10 cellular contexts compared by ENCODE assay signal in genomic region chr17:63888940-63889848, GRCh38. TPM values are rescaled to one million over a fixed set of nuclear protein-coding genes. Genes with fewer than 3 reads are reported as not detected.
DNase-seq lines count a peak whose midpoint lies in the region; TF ChIP-seq lines count a peak whose summit lies in the region.
"Not testable (repeated sequence)": the region's sequence is repeated elsewhere in the genome, so short reads cannot be mapped to it uniquely, and the experiment has no call there.
"Had no signal": no experiment of that assay in that cellular context is flagged by ENCODE, and none has a peak within 500 bp of the region (broad histone marks: within the 10 kb centered on the region; RNA-seq: fewer than 3 reads in every experiment).

No MANE protein-coding gene starts in this region.

- H3K9me2 ChIP-seq in OCI-LY1 (ENCODE audit: low read depth, low read length); hepatocyte (replicated peaks; ENCODE audit: insufficient read depth): not testable (repeated sequence)

- not testable (repeated sequence) for H3K9ac ChIP-seq in OCI-LY1 (ENCODE audit: low read length); neural progenitor cell

- H3K36me3 ChIP-seq in OCI-LY1 (ENCODE audit: insufficient read depth, low read length); hepatocyte (replicated peaks; ENCODE audit: insufficient read depth, low read depth); neural progenitor cell: not testable (repeated sequence)

- H3K27me3 Mint-ChIP-seq in activated CD4-positive, alpha-beta T cell treated with anti-CD3 and anti-CD28 coated beads, Interleukin-2, amount 10 ng/mL, durations not matched to agents 7 days and 5 days, result peaks cover 33% of the 10 kb centered on the region
- H3K27me3 Mint-ChIP-seq in neural progenitor cell (ENCODE audit: insufficient read depth, low read depth), result not testable (repeated sequence)

- not testable (repeated sequence) for H3K4me2 ChIP-seq in OCI-LY1 (ENCODE audit: low read length); hepatocyte; neural progenitor cell

- not testable (repeated sequence) for H3K27ac Mint-ChIP-seq in activated CD4-positive, alpha-beta T cell treated with anti-CD3 and anti-CD28 coated beads, Interleukin-2, amount 10 ng/mL, durations not matched to agents 7 days and 5 days
- H3K27ac Mint-ChIP-seq in neural progenitor cell, result peak overlapping the region; percentile 69

- not testable (repeated sequence) for H3F3A ChIP-seq in OCI-LY1 (ENCODE audit: insufficient read depth, low read length); neural progenitor cell (ENCODE audit: low read depth)

- H4K20me1 ChIP-seq in OCI-LY1 (ENCODE audit: insufficient read depth, low read length); hepatocyte (ENCODE audit: insufficient read depth, poor library complexity, severe bottlenecking); neural progenitor cell (ENCODE audit: low read depth): not testable (repeated sequence)

- H3K4me3 ChIP-seq in OCI-LY1 (ENCODE audit: low read depth, low read length, poor library complexity, severe bottlenecking); hepatocyte; neural progenitor cell: not testable (repeated sequence)

- CTCF ChIA-PET in activated CD4-positive, alpha-beta T cell treated with anti-CD3 and anti-CD28 coated beads, Interleukin-2, amount 10 ng/mL, durations not matched to agents 7 days and 5 days (lab: Charles Lee), result interaction anchor here (0.6 to 2.5 kb wide), 8 partner anchors 23 to 389 kb away, joined by 3 to 5 read pairs (median 3); no protein-coding TSS in a partner anchor

- not testable (repeated sequence) for H2AFZ ChIP-seq in OCI-LY1 (ENCODE audit: low read length); hepatocyte; neural progenitor cell (replicated peaks)

- not testable (repeated sequence) for H3K4me1 Mint-ChIP-seq in activated CD4-positive, alpha-beta T cell treated with anti-CD3 and anti-CD28 coated beads, Interleukin-2, amount 10 ng/mL, durations not matched to agents 7 days and 5 days; neural progenitor cell

- not testable (repeated sequence) for H3K27me3 ChIP-seq in OCI-LY1 (ENCODE audit: insufficient read depth, low read length); hepatocyte; neural progenitor cell

- DNase-seq in EH (ENCODE audit: low read depth), result peak; percentile 55
- DNase-seq in Kasumi-1 (lab: John Stamatoyannopoulos, UW), result peak; percentile 55 to 60
- peak; percentile 53 for DNase-seq in activated CD4-positive, alpha-beta T cell treated with anti-CD3 and anti-CD28 coated beads, Interleukin-2, amount 10 ng/mL, durations not matched to agents 7 days and 5 days
- DNase-seq in dermis blood vessel endothelial cell, result peak; percentile 55
- peak; percentile 48 for DNase-seq in hepatocyte (ENCODE audit: low spot score)
- DNase-seq in neural progenitor cell (ENCODE audit: low spot score), result peak; percentile 63

- H3K27ac ChIP-seq in OCI-LY1 (ENCODE audit: low read depth, low read length, poor library complexity, severe bottlenecking); hepatocyte; neural progenitor cell: not testable (repeated sequence)

- not testable (repeated sequence) for H3K36me3 Mint-ChIP-seq in activated CD4-positive, alpha-beta T cell treated with anti-CD3 and anti-CD28 coated beads, Interleukin-2, amount 10 ng/mL, durations not matched to agents 7 days and 5 days (ENCODE audit: low read depth); neural progenitor cell

- TF ChIP-seq CTCF in OCI-LY1 (IDR thresholded peaks at IDR 0.05; ENCODE audit: low read length) (peak; percentile 54), hepatocyte (IDR thresholded peaks at IDR 0.05; ENCODE audit: poor library complexity) (peak; percentile 46), neural progenitor cell (IDR thresholded peaks at IDR 0.05) (peak; percentile 52)

- POLR2A ChIA-PET in activated CD4-positive, alpha-beta T cell treated with anti-CD3 and anti-CD28 coated beads, Interleukin-2, amount 10 ng/mL, durations not matched to agents 7 days and 5 days (lab: Charles Lee), result not testable (repeated sequence)

- H3K4me1 ChIP-seq in OCI-LY1 (ENCODE audit: insufficient read depth, low read length, severe bottlenecking); hepatocyte (ENCODE audit: insufficient read depth); neural progenitor cell: not testable (repeated sequence)

- not testable (repeated sequence) for H3K4me3 Mint-ChIP-seq in activated CD4-positive, alpha-beta T cell treated with anti-CD3 and anti-CD28 coated beads, Interleukin-2, amount 10 ng/mL, durations not matched to agents 7 days and 5 days; neural progenitor cell

- H3K9me3 Mint-ChIP-seq in activated CD4-positive, alpha-beta T cell treated with anti-CD3 and anti-CD28 coated beads, Interleukin-2, amount 10 ng/mL, durations not matched to agents 7 days and 5 days; neural progenitor cell: not testable (repeated sequence)

- H3K9me3 ChIP-seq in OCI-LY1 (ENCODE audit: low read length); hepatocyte (ENCODE audit: low read depth); neural progenitor cell (ENCODE audit: low read depth): not testable (repeated sequence)

- not testable (repeated sequence) for H3K79me2 ChIP-seq in OCI-LY1 (ENCODE audit: insufficient read depth, low read length); hepatocyte; neural progenitor cell (ENCODE audit: low read depth)

- 46% methylated on average over 13 of the region's 13 CpGs for WGBS in hepatocyte (ENCODE audit: low lambda C conversion rate, missing lambda C conversion rate)

RNA-seq across cellular contexts. Expression of gene CSH1, which starts 7.2 kb away (rescaled TPM):
- total RNA-seq in activated CD4-positive, alpha-beta T cell treated with anti-CD3 and anti-CD28 coated beads, Interleukin-2, amount 10 ng/mL, durations not matched to agents 7 days and 5 days, result not detected
- total RNA-seq in dermis blood vessel endothelial cell (not detected in 2 replicates), hepatocyte (0.92 and 1.1 TPM in 2 replicates), neural progenitor cell (ENCODE audit: low replicate concordance) (not detected in 2 replicates)
- polyA plus RNA-seq in hepatocyte, result 0.26 TPM in 1 of 2 replicates, not detected in the other
- total RNA-seq: activated T-helper 2 cell treated with anti-CD3 and anti-CD28 coated beads, Interferon-gamma antibody, Interleukin-2, Interleukin-4, amounts not matched to agents 10 μg/mL and 5 μg/mL and 100 μg/mL, durations not matched to agents 14 hours and 24 hours and 36 hours; frontal cortex; renal cortical epithelial cell had no signal

RNA-seq across cellular contexts. Expression of gene GH2, which starts 7.5 kb away (rescaled TPM):
- not detected for total RNA-seq in activated CD4-positive, alpha-beta T cell treated with anti-CD3 and anti-CD28 coated beads, Interleukin-2, amount 10 ng/mL, durations not matched to agents 7 days and 5 days
- total RNA-seq in dermis blood vessel endothelial cell (not detected in 2 replicates), hepatocyte (not detected in 2 replicates), neural progenitor cell (ENCODE audit: low replicate concordance) (not detected in 2 replicates)
- polyA plus RNA-seq in hepatocyte, result 1.8 TPM in 1 of 2 replicates, not detected in the other
- total RNA-seq: activated T-helper 2 cell treated with anti-CD3 and anti-CD28 coated beads, Interferon-gamma antibody, Interleukin-2, Interleukin-4, amounts not matched to agents 10 μg/mL and 5 μg/mL and 100 μg/mL, durations not matched to agents 14 hours and 24 hours and 36 hours; frontal cortex; renal cortical epithelial cell had no signal

RNA-seq across cellular contexts. Expression of gene CSH2, which starts 15.7 kb away (rescaled TPM):
- total RNA-seq in activated CD4-positive, alpha-beta T cell treated with anti-CD3 and anti-CD28 coated beads, Interleukin-2, amount 10 ng/mL, durations not matched to agents 7 days and 5 days, result not detected
- total RNA-seq in dermis blood vessel endothelial cell, result not detected in 2 replicates
- total RNA-seq in hepatocyte, result 1.4 and 2.8 TPM in 2 replicates
- 0.84 TPM in 1 of 2 replicates, not detected in the other for polyA plus RNA-seq in hepatocyte
- not detected in 2 replicates for total RNA-seq in neural progenitor cell (ENCODE audit: low replicate concordance)
- total RNA-seq: activated T-helper 2 cell treated with anti-CD3 and anti-CD28 coated beads, Interferon-gamma antibody, Interleukin-2, Interleukin-4, amounts not matched to agents 10 μg/mL and 5 μg/mL and 100 μg/mL, durations not matched to agents 14 hours and 24 hours and 36 hours; frontal cortex; renal cortical epithelial cell had no signal

RNA-seq across cellular contexts. Expression of gene CSHL1, which starts 21.9 kb away (rescaled TPM):
- not detected for total RNA-seq in activated CD4-positive, alpha-beta T cell treated with anti-CD3 and anti-CD28 coated beads, Interleukin-2, amount 10 ng/mL, durations not matched to agents 7 days and 5 days
- total RNA-seq in dermis blood vessel endothelial cell (not detected in 2 replicates), hepatocyte (not detected in 2 replicates), neural progenitor cell (ENCODE audit: low replicate concordance) (not detected in 2 replicates)
- polyA plus RNA-seq in hepatocyte, result not detected in 2 replicates
- total RNA-seq: activated T-helper 2 cell treated with anti-CD3 and anti-CD28 coated beads, Interferon-gamma antibody, Interleukin-2, Interleukin-4, amounts not matched to agents 10 μg/mL and 5 μg/mL and 100 μg/mL, durations not matched to agents 14 hours and 24 hours and 36 hours; frontal cortex; renal cortical epithelial cell had no signal

RNA-seq across cellular contexts. Expression of gene GH1, which starts 29.4 kb away (rescaled TPM):
- not detected for total RNA-seq in activated CD4-positive, alpha-beta T cell treated with anti-CD3 and anti-CD28 coated beads, Interleukin-2, amount 10 ng/mL, durations not matched to agents 7 days and 5 days
- total RNA-seq in dermis blood vessel endothelial cell, result not detected in 2 replicates
- not detected in 2 replicates for total RNA-seq in hepatocyte
- polyA plus RNA-seq in hepatocyte, result not detected in 2 replicates
- not detected in 2 replicates for total RNA-seq in neural progenitor cell (ENCODE audit: low replicate concordance)
- total RNA-seq: activated T-helper 2 cell treated with anti-CD3 and anti-CD28 coated beads, Interferon-gamma antibody, Interleukin-2, Interleukin-4, amounts not matched to agents 10 μg/mL and 5 μg/mL and 100 μg/mL, durations not matched to agents 14 hours and 24 hours and 36 hours; frontal cortex; renal cortical epithelial cell had no signal
